In genomic region chr1:54413732-54414131, GRCh38 we compare ENCODE assay signal across 18 cellular contexts. TPM values are rescaled to one million over a fixed set of nuclear protein-coding genes. Genes with fewer than 3 reads are reported as not detected.
DNase-seq lines count a peak whose midpoint lies in the region; ATAC-seq and TF ChIP-seq lines count a peak whose summit lies in the region.
"Had no signal": no experiment of that assay in that cellular context is flagged by ENCODE, and none has a peak within 500 bp of the region (broad histone marks: within the 10 kb centered on the region; RNA-seq: fewer than 3 reads in every experiment).

No MANE protein-coding gene starts in this region.

- intact Hi-C loops in CD4-positive, alpha-beta T cell (cut with DNase I, micrococcal nuclease) = loop anchor here in 1 of 2 experiments (5.0 kb wide), 1 partner anchor 291 kb away; no protein-coding TSS in a partner anchor
- intact Hi-C loops in naive thymus-derived CD4-positive, alpha-beta T cell (cut with micrococcal nuclease) = loop anchor here in 1 of 2 donors (5.0 kb wide), 1 partner anchor 44 kb away; no protein-coding TSS in a partner anchor

- no peaks in the 10 kb centered on the region for H3K27me3 Mint-ChIP-seq in CD4-positive, alpha-beta T cell
- no peaks in the 10 kb centered on the region for H3K27me3 Mint-ChIP-seq in activated T-helper 17 cell treated with anti-CD3 and anti-CD28 coated beads, Interleukin-2, amount 50 U/mL, for 72 hours
- H3K27me3 Mint-ChIP-seq in naive thymus-derived CD4-positive, alpha-beta T cell = peaks cover 0 to 14% (median 0%) of the 10 kb centered on the region in 5 donors

- no peaks in the 10 kb centered on the region for H3K36me3 Mint-ChIP-seq in CD4-positive, alpha-beta T cell (ENCODE audit: low read depth)
- no peaks in the 10 kb centered on the region for H3K36me3 Mint-ChIP-seq in activated T-helper 17 cell treated with anti-CD3 and anti-CD28 coated beads, Interleukin-2, amount 50 U/mL, for 72 hours (ENCODE audit: low read depth)
- peaks cover 0 to 7% (median 0%) of the 10 kb centered on the region in 5 donors for H3K36me3 Mint-ChIP-seq in naive thymus-derived CD4-positive, alpha-beta T cell
- H3K36me3 Mint-ChIP-seq: natural killer cell treated with Interleukin-12 subunit alpha and Interleukin-12 subunit beta and Interleukin-15 and Interleukin-18, amount 100 ng/mL, for 72 hours; stimulated activated memory B cell treated with anti-CD40 and anti-IgM and Interleukin-4, amounts not matched to agents 10 μg/mL and 1 μg/mL and 100 μg/mL, for 72 hours had no signal

- H3K4me3 Mint-ChIP-seq in CD4-positive, alpha-beta T cell = no peak overlapping the region
- peak overlapping the region; percentile 54 for H3K4me3 Mint-ChIP-seq in activated T-helper 17 cell treated with anti-CD3 and anti-CD28 coated beads, Interleukin-2, amount 50 U/mL, for 72 hours
- peak overlapping the region in 6 of 10 donors; percentile 60 to 84 (median 75) for H3K4me3 Mint-ChIP-seq in naive thymus-derived CD4-positive, alpha-beta T cell
- H3K4me3 Mint-ChIP-seq: B cell; natural killer cell treated with Interleukin-12 subunit alpha and Interleukin-12 subunit beta and Interleukin-15 and Interleukin-18, amount 100 ng/mL, for 72 hours; stimulated activated memory B cell treated with anti-CD40 and anti-IgM and Interleukin-4, amounts not matched to agents 10 μg/mL and 1 μg/mL and 100 μg/mL, for 72 hours had no signal

- peaks cover 39% of the 10 kb centered on the region for H3K4me1 Mint-ChIP-seq in CD4-positive, alpha-beta T cell (ENCODE audit: low read depth)
- H3K4me1 Mint-ChIP-seq in activated T-helper 17 cell treated with anti-CD3 and anti-CD28 coated beads, Interleukin-2, amount 50 U/mL, for 72 hours = peaks cover 22% of the 10 kb centered on the region
- H3K4me1 Mint-ChIP-seq in naive thymus-derived CD4-positive, alpha-beta T cell = peaks cover 36 to 59% (median 51%) of the 10 kb centered on the region in 7 donors

- no peaks in the 10 kb centered on the region for H3K9me3 ChIP-seq in BLaER1 treated with 17β-estradiol and CSF1 and Interleukin-3, amounts not matched to agents 10 nM and 100 nM (replicated peaks in 1 of 11)
- H3K9me3 ChIP-seq in CD4-positive, alpha-beta T cell (ENCODE audit: control insufficient read depth, low read length) = no peaks in the 10 kb centered on the region
- no peaks in the 10 kb centered on the region for H3K9me3 ChIP-seq in naive thymus-derived CD4-positive, alpha-beta T cell (ENCODE audit: control insufficient read depth in 2 of 3, low read length in 3 of 3)
- H3K9me3 ChIP-seq: colonic mucosa, Peyer's patch, transverse colon had no signal

- no peaks in the 10 kb centered on the region for H3K27me3 ChIP-seq in BLaER1 treated with 17β-estradiol and CSF1 and Interleukin-3, amounts not matched to agents 10 nM and 100 nM
- no peaks in the 10 kb centered on the region for H3K27me3 ChIP-seq in CD4-positive, alpha-beta T cell (ENCODE audit: control insufficient read depth, insufficient read depth, low read length)
- H3K27me3 ChIP-seq in naive thymus-derived CD4-positive, alpha-beta T cell (ENCODE audit: control insufficient read depth in 2 of 2, insufficient read depth in 2 of 2, low read length in 2 of 2) = no peaks in the 10 kb centered on the region
- H3K27me3 ChIP-seq: colonic mucosa, Peyer's patch, transverse colon had no signal

- peak overlapping the region in 7 of 11 experiments; percentile 4 to 61 (median 43); a peak in 10 of 22 replicates for H3K27ac ChIP-seq in BLaER1 treated with 17β-estradiol and CSF1 and Interleukin-3, amounts not matched to agents 10 nM and 100 nM
- H3K27ac ChIP-seq in CD4-positive, alpha-beta T cell (ENCODE audit: low read depth, low read length) = no peak overlapping the region
- H3K27ac ChIP-seq in naive thymus-derived CD4-positive, alpha-beta T cell (ENCODE audit: low read depth, low read length) = no peak overlapping the region
- H3K27ac ChIP-seq: colonic mucosa, foreskin keratinocyte, SK-N-MC had no signal

- peaks cover 38 to 93% (median 50%) of the 10 kb centered on the region in 10 experiments for H3K4me1 ChIP-seq in BLaER1 treated with 17β-estradiol and CSF1 and Interleukin-3, amounts not matched to agents 10 nM and 100 nM
- peaks cover 18 to 26% of the 10 kb centered on the region in 2 donors for H3K4me1 ChIP-seq in naive thymus-derived CD4-positive, alpha-beta T cell (ENCODE audit: control insufficient read depth in 2 of 2, insufficient read depth in 2 of 2, low read length in 2 of 2)
- H3K4me1 ChIP-seq: foreskin keratinocyte had no signal

- peak overlapping the region; percentile 2 to 75 (median 62) for H3K4me2 ChIP-seq in BLaER1 treated with 17β-estradiol and CSF1 and Interleukin-3, amounts not matched to agents 10 nM and 100 nM

- POLR2A ChIA-PET in CD4-positive, alpha-beta T cell (lab: Charles Lee) = interaction anchor here (1.3 kb wide), 1 partner anchor 47 kb away, joined by 4 read pairs; no protein-coding TSS in a partner anchor
- POLR2A ChIA-PET in naive thymus-derived CD4-positive, alpha-beta T cell (lab: Charles Lee) = interaction anchor here (0.6 to 1.8 kb wide), 4 partner anchors 38 to 74 kb away, joined by 3 to 9 read pairs (median 5); no protein-coding TSS in a partner anchor

- H3K27ac Mint-ChIP-seq in CD4-positive, alpha-beta T cell = peak overlapping the region; percentile 39
- H3K27ac Mint-ChIP-seq in activated T-helper 17 cell treated with anti-CD3 and anti-CD28 coated beads, Interleukin-2, amount 50 U/mL, for 72 hours = peak overlapping the region; percentile 0
- H3K27ac Mint-ChIP-seq in naive thymus-derived CD4-positive, alpha-beta T cell = peak overlapping the region in 6 of 9 donors; percentile 78 to 89 (median 84)
- H3K27ac Mint-ChIP-seq: B cell; stimulated activated memory B cell treated with anti-CD40 and anti-IgM and Interleukin-4, amounts not matched to agents 10 μg/mL and 1 μg/mL and 100 μg/mL, for 72 hours had no signal

- no peak for TF ChIP-seq CTCF in CD4-positive, alpha-beta T cell (IDR thresholded peaks at IDR 0.05)

- CTCF ChIA-PET in CD4-positive, alpha-beta T cell (lab: Charles Lee) = interaction anchor here (0.6 to 1.0 kb wide), 2 partner anchors 76 to 319 kb away, joined by 3 to 4 read pairs; no protein-coding TSS in a partner anchor
- CTCF ChIA-PET in naive thymus-derived CD4-positive, alpha-beta T cell (lab: Charles Lee) = interaction anchor here (1.0 to 1.6 kb wide), 2 partner anchors 76 to 288 kb away, joined by 3 to 4 read pairs; no protein-coding TSS in a partner anchor

- no peak overlapping the region for H3K4me3 ChIP-seq in BLaER1 treated with 17β-estradiol and CSF1 and Interleukin-3, amounts not matched to agents 10 nM and 100 nM
- H3K4me3 ChIP-seq in naive thymus-derived CD4-positive, alpha-beta T cell (ENCODE audit: low read length) = no peak overlapping the region
- H3K4me3 ChIP-seq: colonic mucosa, lung, Peyer's patch, SK-N-MC, transverse colon had no signal

- ATAC-seq in CD4-positive, alpha-beta T cell (ENCODE audit: poor library complexity) = no peak
- ATAC-seq in activated T-helper 17 cell treated with anti-CD3 and anti-CD28 coated beads, Interleukin-2, amount 50 U/mL, for 72 hours (replicated peaks) = no peak
- no peak for ATAC-seq in naive thymus-derived CD4-positive, alpha-beta T cell
- ATAC-seq in HG03175 (IDR thresholded peaks at IDR 0.05; ENCODE audit: unreplicated experiment) (no peak), HG03571 (IDR thresholded peaks at IDR 0.05; ENCODE audit: unreplicated experiment) (no peak)
- ATAC-seq: stimulated activated memory B cell treated with anti-CD40 and anti-IgM and Interleukin-4, amounts not matched to agents 10 μg/mL and 1 μg/mL and 100 μg/mL, for 72 hours had no signal

- no peak for DNase-seq in CD4-positive, alpha-beta T cell
- DNase-seq in naive thymus-derived CD4-positive, alpha-beta T cell = no peak
- no peak for DNase-seq in central memory CD4-positive, alpha-beta T cell
- DNase-seq: foreskin keratinocyte, Karpas-422, NCI-H1105 treated with DMSO at 0.1 percent for 48 hours had no signal

- no peaks in the 10 kb centered on the region for H3K36me3 ChIP-seq in BLaER1 treated with 17β-estradiol and CSF1 and Interleukin-3, amounts not matched to agents 10 nM and 100 nM
- no peaks in the 10 kb centered on the region for H3K36me3 ChIP-seq in naive thymus-derived CD4-positive, alpha-beta T cell (ENCODE audit: control insufficient read depth in 2 of 3, insufficient read depth in 3 of 3, low read length in 3 of 3)
- H3K36me3 ChIP-seq: colonic mucosa, Peyer's patch, transverse colon had no signal

- H4K20me1 ChIP-seq in BLaER1 treated with 17β-estradiol and CSF1 and Interleukin-3, amounts not matched to agents 10 nM and 100 nM = no peaks in the 10 kb centered on the region

- peak overlapping the region in 1 of 11 experiments; percentile 33; a peak in 1 of 22 replicates for H3K9ac ChIP-seq in BLaER1 treated with 17β-estradiol and CSF1 and Interleukin-3, amounts not matched to agents 10 nM and 100 nM

- H3K9me3 Mint-ChIP-seq in CD4-positive, alpha-beta T cell = no peaks in the 10 kb centered on the region
- H3K9me3 Mint-ChIP-seq in activated T-helper 17 cell treated with anti-CD3 and anti-CD28 coated beads, Interleukin-2, amount 50 U/mL, for 72 hours = no peaks in the 10 kb centered on the region
- H3K9me3 Mint-ChIP-seq in naive thymus-derived CD4-positive, alpha-beta T cell = peaks cover 0 to 3% (median 0%) of the 10 kb centered on the region in 11 donors
- H3K9me3 Mint-ChIP-seq: natural killer cell treated with Interleukin-12 subunit alpha and Interleukin-12 subunit beta and Interleukin-15 and Interleukin-18, amount 100 ng/mL, for 72 hours; stimulated activated memory B cell treated with anti-CD40 and anti-IgM and Interleukin-4, amounts not matched to agents 10 μg/mL and 1 μg/mL and 100 μg/mL, for 72 hours had no signal

RNA-seq across cellular contexts. Expression of gene SSBP3, which starts 7.5 kb away (rescaled TPM):
- total RNA-seq in CD4-positive, alpha-beta T cell = 10 to 100 TPM; 50.6 to 52.4 TPM
- total RNA-seq in activated T-helper 17 cell treated with anti-CD3 and anti-CD28 coated beads, Interleukin-2, amount 50 U/mL, for 72 hours = 10 to 100 TPM; 40.3 to 56.3 TPM
- 100 to 1,000 TPM in 2 of 5 experiments, 10 to 100 TPM in 3; 69.4 to 124 (median 98.1) TPM for total RNA-seq in naive thymus-derived CD4-positive, alpha-beta T cell
- 10 to 100 TPM; 19.4 to 21.3 TPM for polyA plus RNA-seq in naive thymus-derived CD4-positive, alpha-beta T cell

Comparison
In these comparisons a context has a peak if more than half of its experiments do, and no peak if none do; other contexts are left out.
1. H3K27ac ChIP-seq: peak in BLaER1 treated with 17β-estradiol and CSF1 and Interleukin-3, amounts not matched to agents 10 nM and 100 nM (7 of 11); none in CD4-positive, alpha-beta T cell (single experiment) and naive thymus-derived CD4-positive, alpha-beta T cell (single experiment).
2. H3K27ac Mint-ChIP-seq: peak in every context shown above with its lines; median percentile 84 in naive thymus-derived CD4-positive, alpha-beta T cell; 39 in CD4-positive, alpha-beta T cell; 0 in activated T-helper 17 cell treated with anti-CD3 and anti-CD28 coated beads, Interleukin-2, amount 50 U/mL, for 72 hours.